8 cellular contexts compared by ENCODE assay signal in genomic region chr18:9335255-9336045, GRCh38. TPM values are rescaled to one million over a fixed set of nuclear protein-coding genes. Genes with fewer than 3 reads are reported as not detected.
DNase-seq lines count a peak whose midpoint lies in the region; ATAC-seq and TF ChIP-seq lines count a peak whose summit lies in the region.

No MANE protein-coding gene starts in this region.

- no peak for ATAC-seq in activated T-cell treated with anti-CD3 and anti-CD28 coated beads, Interleukin-2, amount 50 U/mL, for 4 hours
- no peak for ATAC-seq in GM19397 (IDR thresholded peaks at IDR 0.05; ENCODE audit: unreplicated experiment)
- ATAC-seq in GM21529 (IDR thresholded peaks at IDR 0.05; ENCODE audit: unreplicated experiment) = no peak

- H3K27me3 ChIP-seq in BJ (ENCODE audit: control insufficient read depth, insufficient read depth, low read length) (no peaks in the 10 kb centered on the region), H7 (ENCODE audit: control insufficient read depth, insufficient read depth, low read length) (peaks cover 6% of the 10 kb centered on the region), iPS-18a (ENCODE audit: control insufficient read depth, insufficient read depth, low read length) (peaks cover 22% of the 10 kb centered on the region)

- POLR2A ChIA-PET in BJ (lab: Charles Lee) = no interaction called here

- DNase-seq in BJ (ENCODE audit: low read depth) = no peak
- DNase-seq in H7 = peak; percentile 15
- no peak for DNase-seq in activated T-cell treated with anti-CD3 and anti-CD28 coated beads, Interleukin-2, amount 50 U/mL, for 4 hours
- peak; percentile 5 for DNase-seq in stimulated activated naive CD4-positive, alpha-beta T cell treated with Interleukin-2 at 50 U/mL for 16 hours (lab: John Stamatoyannopoulos, UW)
- DNase-seq in SKM-1 treated with dmso at 0.1 percent for 144 hours (lab: John Stamatoyannopoulos, UW; ENCODE audit: unreplicated experiment) = no peak

- peak overlapping the region; percentile 65 for H3K9ac ChIP-seq in iPS-18a (ENCODE audit: low read length)

- peaks cover 2% of the 10 kb centered on the region for H3K27me3 Mint-ChIP-seq in activated T-cell treated with anti-CD3 and anti-CD28 coated beads, Interleukin-2, amount 50 U/mL, for 4 hours (ENCODE audit: low read depth)

- no peak overlapping the region for H3K27ac ChIP-seq in iPS-18a (ENCODE audit: low read length)

- H3K4me3 ChIP-seq in BJ (ENCODE audit: low read depth, low read length) (peak overlapping the region; percentile 71), H7 (ENCODE audit: insufficient read depth, low read depth, low read length) (peak overlapping the region; percentile 72), iPS-18a (ENCODE audit: low read length) (peak overlapping the region; percentile 87)

- no peaks in the 10 kb centered on the region for H3K9me3 Mint-ChIP-seq in activated T-cell treated with anti-CD3 and anti-CD28 coated beads, Interleukin-2, amount 50 U/mL, for 4 hours

- peaks cover 18% of the 10 kb centered on the region for H3K4me1 Mint-ChIP-seq in activated T-cell treated with anti-CD3 and anti-CD28 coated beads, Interleukin-2, amount 50 U/mL, for 4 hours (ENCODE audit: low read depth)

- no peaks in the 10 kb centered on the region for H3K9me3 ChIP-seq in iPS-18a (ENCODE audit: control insufficient read depth, low read depth, low read length)

- TF ChIP-seq CTCF in BJ (IDR thresholded peaks at IDR 0.05; ENCODE audit: insufficient read depth, low read depth, low read length) = no peak

- CTCF ChIA-PET in BJ (lab: Yijun Ruan, JAX) = interaction anchor here (0.9 to 2.4 kb wide), 4 partner anchors 16 to 693 kb away, joined by 3 to 13 read pairs (median 4); no protein-coding TSS in a partner anchor

- peaks cover 4% of the 10 kb centered on the region for H3K36me3 Mint-ChIP-seq in activated T-cell treated with anti-CD3 and anti-CD28 coated beads, Interleukin-2, amount 50 U/mL, for 4 hours (ENCODE audit: insufficient read depth)

- peak overlapping the region; percentile 88 for H3K4me3 Mint-ChIP-seq in activated T-cell treated with anti-CD3 and anti-CD28 coated beads, Interleukin-2, amount 50 U/mL, for 4 hours

- H3K4me1 ChIP-seq in iPS-18a (ENCODE audit: control insufficient read depth, low read depth, low read length) = no peaks in the 10 kb centered on the region

- 0 out of 2 replicates have a peak, but pooled peaks cover 2% of the 10 kb centered on the region for H3K36me3 ChIP-seq in BJ (ENCODE audit: control insufficient read depth, insufficient read depth, low read length)
- H3K36me3 ChIP-seq in H7 (replicated peaks; ENCODE audit: control insufficient read depth, insufficient read depth, low read length) = peaks cover 2% of the 10 kb centered on the region
- H3K36me3 ChIP-seq in iPS-18a (ENCODE audit: control insufficient read depth, low read depth, low read length) = peaks cover 12% of the 10 kb centered on the region

RNA-seq across cellular contexts. Expression of gene TWSG1, which starts 0.9 kb away (rescaled TPM):
- 127 and 167 TPM in 2 replicates for polyA plus RNA-seq in BJ (2011; rRNA removed)
- 95.1 and 129 TPM in 2 replicates for polyA minus RNA-seq in BJ (2011; rRNA and poly(A)+ RNA removed)
- 15.1 and 16.8 TPM in 2 replicates for total RNA-seq in H7 (2014; rRNA removed; shearing (Covaris generic))
- total RNA-seq in activated T-cell treated with anti-CD3 and anti-CD28 coated beads, Interleukin-2, amount 50 U/mL, for 4 hours = 1 to 10 TPM; 6.1 to 8.2 (median 7.6) TPM

Comparison
In these comparisons a context has a peak if more than half of its experiments do, and no peak if none do; other contexts are left out.
1. DNase-seq: peak in H7 (single experiment) and stimulated activated naive CD4-positive, alpha-beta T cell treated with Interleukin-2 at 50 U/mL for 16 hours (single experiment); none in BJ (single experiment), activated T-cell treated with anti-CD3 and anti-CD28 coated beads, Interleukin-2, amount 50 U/mL, for 4 hours (single experiment) and SKM-1 treated with dmso at 0.1 percent for 144 hours (single experiment).
2. Peak in every context shown above with its lines, with median percentiles within 50 percentile points of each other: H3K4me3 ChIP-seq.